25 cellular contexts compared by ENCODE assay signal in the genomic region with DNA sequence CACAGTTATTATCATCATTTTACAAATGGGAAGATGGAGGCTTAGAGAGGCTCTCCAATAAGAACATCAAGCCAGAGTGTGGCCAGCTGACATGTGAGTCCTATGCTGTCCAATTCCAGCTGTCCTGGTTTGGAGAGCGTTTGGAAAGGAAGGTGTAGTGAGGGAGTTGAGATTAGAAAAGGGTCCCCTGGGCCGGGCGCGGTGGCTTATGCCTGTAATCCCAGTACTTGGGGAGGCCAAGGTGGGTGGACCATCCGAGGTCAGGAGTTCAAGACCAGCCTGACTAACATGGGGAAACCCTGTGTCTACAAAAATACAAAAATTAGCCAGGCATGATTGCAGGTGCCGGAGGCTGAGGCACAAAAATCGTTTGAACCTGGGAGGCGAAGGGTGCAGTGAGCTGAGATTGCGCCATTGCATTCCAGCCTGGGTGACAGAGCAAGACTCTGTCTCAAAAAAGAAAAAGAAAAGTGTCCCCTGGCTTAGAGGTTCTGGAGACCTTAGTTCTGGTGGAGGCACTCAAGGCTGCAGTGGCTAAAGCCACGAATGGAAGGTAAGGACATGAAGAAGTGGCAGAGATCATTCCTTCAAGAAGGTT. TPM values are rescaled to one million over a fixed set of nuclear protein-coding genes. Genes with fewer than 3 reads are reported as not detected.
DNase-seq lines count a peak whose midpoint lies in the region; ATAC-seq, FAIRE-seq and TF ChIP-seq lines count a peak whose summit lies in the region.
"Had no signal": no experiment of that assay in that cellular context is flagged by ENCODE, and none has a peak within 500 bp of the region (broad histone marks: within the 10 kb centered on the region; RNA-seq: fewer than 3 reads in every experiment).

No MANE protein-coding gene starts in this region.

- TF ChIP-seq RAD21 in HepG2 (CRISPR knock-in tag; IDR thresholded peaks at IDR 0.05) (no peak), Ishikawa (IDR thresholded peaks at IDR 0.05; ENCODE audit: low read depth) (no peak)

- TF ChIP-seq POLR2A in HepG2 (IDR thresholded peaks at IDR 0.05; ENCODE audit: insufficient read depth in 1 of 2, low read depth in 2 of 2, low read length in 2 of 2) (no peak), right lobe of liver (IDR thresholded peaks at IDR 0.05) (no peak)

- no peak for TF ChIP-seq EP300 in HepG2 (IDR thresholded peaks at IDR 0.05; ENCODE audit: low read depth in 2 of 2, low read length in 2 of 2)
- no peak for TF ChIP-seq EP300 in HepG2 (CRISPR knock-in tag; IDR thresholded peaks at IDR 0.05; ENCODE audit: borderline replicate concordance)
- no peak for TF ChIP-seq EP300 in Ishikawa (IDR thresholded peaks at IDR 0.05; ENCODE audit: borderline replicate concordance)

- FAIRE-seq in HepG2 (lab: Jason Lieb, UNC) = no peak
- FAIRE-seq: A204.1, D721Med, G401.6, GM12891 had no signal

- POLR2A ChIA-PET in HepG2 (lab: Yijun Ruan, JAX) = no interaction called here

- H3K27me3 ChIP-seq in HepG2 (ENCODE audit: control insufficient read depth in 1 of 2, insufficient read depth in 2 of 2, low read length in 2 of 2) (peaks cover 4 to 12% of the 10 kb centered on the region in 2 experiments; a peak in 2 of 5 replicates), right lobe of liver (no peaks in the 10 kb centered on the region), osteoblast (ENCODE audit: insufficient read depth, low read length) (no peaks in the 10 kb centered on the region)
- H3K27me3 ChIP-seq: BLaER1 had no signal

- no peak for TF ChIP-seq CTCF in HepG2 (CRISPR knock-in tag; IDR thresholded peaks at IDR 0.05)
- no peak for TF ChIP-seq CTCF in right lobe of liver (IDR thresholded peaks at IDR 0.05)
- no peak for TF ChIP-seq CTCF in osteoblast (IDR thresholded peaks at IDR 0.05; ENCODE audit: extremely low read depth, low read depth, low read length)

- H3K4me3 ChIP-seq in HepG2 (replicated peaks in 1 of 3; ENCODE audit: insufficient read depth in 1 of 3, low read depth in 2 of 3, low read length in 3 of 3) (no peak overlapping the region), right lobe of liver (no peak overlapping the region), osteoblast (ENCODE audit: insufficient read depth, low read length) (no peak overlapping the region)
- H3K4me3 ChIP-seq: BLaER1 had no signal

- H4K20me1 ChIP-seq in HepG2 (ENCODE audit: insufficient read depth, low read length) (no peaks in the 10 kb centered on the region), osteoblast (ENCODE audit: insufficient read depth, low read length) (no peaks in the 10 kb centered on the region)
- H4K20me1 ChIP-seq: BLaER1 had no signal

- intact Hi-C loops in HepG2 (cut with micrococcal nuclease; ENCODE audit: unreplicated experiment) = no loop called here
- intact Hi-C loops in right lobe of liver (cut with DNase I) = no loop called here

- no peak overlapping the region for H3K9ac ChIP-seq in HepG2 (ENCODE audit: insufficient read depth, low read depth, low read length)
- H3K9ac ChIP-seq: BLaER1 had no signal

- no peak for ATAC-seq in HepG2
- ATAC-seq in right lobe of liver = no peak
- ATAC-seq in HG02885 (IDR thresholded peaks at IDR 0.05; ENCODE audit: poor library complexity, unreplicated experiment) = no peak

- H3K4me1 ChIP-seq in HepG2 (ENCODE audit: insufficient read depth, low read length) (peaks cover 16% of the 10 kb centered on the region), right lobe of liver (peaks cover 0 to 9% (median 0%) of the 10 kb centered on the region in 4 donors), osteoblast (ENCODE audit: insufficient read depth, low read length) (no peaks in the 10 kb centered on the region)
- H3K4me1 ChIP-seq: BE2C, BLaER1 had no signal

- WGBS in HepG2 (ENCODE audit: low lambda C conversion rate) = 6% methylated on average over 10 of the region's 10 CpGs
- WGBS in right lobe of liver (ENCODE audit: insufficient coverage, low coverage, low lambda C conversion rate, missing lambda C conversion rate) = 73% methylated on average over 10 of the region's 10 CpGs

- no peaks in the 10 kb centered on the region for H3K79me2 ChIP-seq in HepG2 (ENCODE audit: insufficient read depth, low read length)
- H3K79me2 ChIP-seq in osteoblast (ENCODE audit: insufficient read depth, low read length) = no peaks in the 10 kb centered on the region

- H3K4me2 ChIP-seq in HepG2 (ENCODE audit: low read depth, low read length) (no peak overlapping the region), osteoblast (ENCODE audit: insufficient read depth, low read length) (no peak overlapping the region)
- H3K4me2 ChIP-seq: BLaER1 had no signal

- H3K36me3 ChIP-seq in HepG2 (replicated peaks in 1 of 2; ENCODE audit: control insufficient read depth in 1 of 2, insufficient read depth in 2 of 2, low read length in 2 of 2) (no peaks in the 10 kb centered on the region), right lobe of liver (no peaks in the 10 kb centered on the region), osteoblast (ENCODE audit: insufficient read depth, low read length) (no peaks in the 10 kb centered on the region)
- H3K36me3 ChIP-seq: BE2C, BLaER1 had no signal

- H3K27ac ChIP-seq in HepG2 (ENCODE audit: extremely low read length, insufficient read depth, low read length) (no peak overlapping the region), right lobe of liver (no peak overlapping the region), osteoblast (ENCODE audit: low read depth, low read length) (no peak overlapping the region)
- H3K27ac ChIP-seq: BLaER1 had no signal

- CTCF ChIA-PET in HepG2 (lab: Yijun Ruan, JAX; ENCODE audit: low intra/inter-chr PET ratio, low total read pairs) = no interaction called here

- no peak overlapping the region for H2AFZ ChIP-seq in HepG2 (ENCODE audit: low read length)
- no peak overlapping the region for H2AFZ ChIP-seq in osteoblast (ENCODE audit: low read length)

- DNase-seq in HepG2 (ENCODE audit: low spot score) (no peak), right lobe of liver (no peak), osteoblast (ENCODE audit: insufficient read length, low spot score, missing footprints) (peak; percentile 23), NCI-H446 (lab: John Stamatoyannopoulos, UW) (no peak)
- DNase-seq: 8988T; ACHN; BE2C; C1 segment of cervical spinal cord; Calu3; CD4-positive, alpha-beta memory T cell; CD4-positive, CD25-positive, alpha-beta regulatory T cell; CD8-positive, alpha-beta memory T cell; COR-L47; DMS79 treated with DMSO at 0.1 percent for 48 hours; GF-D8 had no signal

- BruUV-seq in HepG2 (replicated peaks; lab: Mats Ljungman, UMichigan) = no TSS peak

- in situ Hi-C loops in HepG2 (cut with HindIII; ENCODE audit: extremely low pct_ligation_motif_present, low pct_unique_long_range_greater_than_20kb) = no loop called here

- H3K9me3 ChIP-seq in HepG2 (ENCODE audit: low read length) = no peaks in the 10 kb centered on the region
- H3K9me3 ChIP-seq in right lobe of liver = no peaks in the 10 kb centered on the region
- H3K9me3 ChIP-seq in osteoblast (ENCODE audit: low read depth, low read length) = no peaks in the 10 kb centered on the region
- H3K9me3 ChIP-seq: BE2C, BLaER1 had no signal

RNA-seq across cellular contexts. Expression of a gene that starts 22.1 kb away (rescaled TPM):
- total RNA-seq in HepG2 (2016; rRNA removed; fragmentation: Illumina TruSeq; extraction: Trizol) = 0.21 and 0.31 TPM in 2 replicates
- total RNA-seq in HepG2 (2016; cell fraction: cytosol; rRNA removed; fragmentation: Illumina TruSeq; extraction: Trizol; ENCODE audit: low read depth) = not detected in 2 replicates
- 0.12 and 0.24 TPM in 2 replicates for total RNA-seq in HepG2 (2016; cell fraction: insoluble cytoplasmic fraction; rRNA removed; fragmentation: Illumina TruSeq; extraction: Trizol)
- total RNA-seq in HepG2 (2016; cell fraction: membrane; rRNA removed; fragmentation: Illumina TruSeq; extraction: Trizol) = 0.19 and 0.28 TPM in 2 replicates
- 0.56 TPM in 1 of 2 replicates, not detected in the other for total RNA-seq in HepG2 (2016; cell fraction: nucleus; rRNA removed; fragmentation: Illumina TruSeq; extraction: Trizol)
- 0.10 and 0.20 TPM in 2 replicates for polyA plus RNA-seq in HepG2 (2011; rRNA removed)
- polyA plus RNA-seq in HepG2 (2011; cell fraction: cytosol; rRNA removed) = 0.07 and 0.13 TPM in 2 replicates
- polyA plus RNA-seq in HepG2 (2011; cell fraction: nucleus; rRNA removed) = not detected in 2 replicates
- 0.09 TPM in 1 of 2 replicates, not detected in the other for polyA plus RNA-seq in HepG2 (2012)
- 0.27 and 0.28 TPM in 2 replicates for polyA plus RNA-seq in HepG2 (2016; cell fraction: cytosol; fragmentation: Illumina TruSeq; extraction: Trizol; ENCODE audit: low read depth)
- polyA plus RNA-seq in HepG2 (2016; cell fraction: insoluble cytoplasmic fraction; fragmentation: Illumina TruSeq; extraction: Trizol; ENCODE audit: low read depth) = 0.20 and 0.25 TPM in 2 replicates
- polyA plus RNA-seq in HepG2 (2016; cell fraction: membrane; fragmentation: Illumina TruSeq; extraction: Trizol; ENCODE audit: low read depth) = 0.19 and 0.22 TPM in 2 replicates
- polyA plus RNA-seq in HepG2 (2016; cell fraction: nucleus; fragmentation: Illumina TruSeq; extraction: Trizol; ENCODE audit: insufficient read depth, low read depth) = not detected in 2 replicates
- polyA minus RNA-seq in HepG2 (2011; rRNA and poly(A)+ RNA removed; ENCODE audit: low replicate concordance) = 0.16 TPM in 1 of 2 replicates, not detected in the other
- not detected in 2 replicates for polyA minus RNA-seq in HepG2 (2011; cell fraction: cytosol; rRNA and poly(A)+ RNA removed)
- not detected in 2 replicates for polyA minus RNA-seq in HepG2 (2011; cell fraction: nucleus; rRNA and poly(A)+ RNA removed)
- under 1 TPM in 1 of 6 experiments, not detected in 5; 0.25 TPM for total RNA-seq in right lobe of liver
- not detected in 2 replicates for total RNA-seq in osteoblast
- total RNA-seq: A673; CD4-positive, alpha-beta memory T cell; CD4-positive, CD25-positive, alpha-beta regulatory T cell; CD8-positive, alpha-beta memory T cell had no signal
- polyA plus RNA-seq: AG04450; CD14-positive monocyte; CD4-positive, alpha-beta memory T cell; CD4-positive, CD25-positive, alpha-beta regulatory T cell; CD8-positive, alpha-beta memory T cell had no signal

RNA-seq across cellular contexts. Expression of a gene that starts 57.8 kb away (rescaled TPM):
- total RNA-seq in HepG2 (2016; rRNA removed; fragmentation: Illumina TruSeq; extraction: Trizol) (15.1 and 15.7 TPM in 2 replicates), right lobe of liver (10 to 100 TPM in 2 of 6 experiments, 1 to 10 TPM in 4; 5.6 to 13.0 (median 7.9) TPM), osteoblast (17.4 and 20.6 TPM in 2 replicates)
- 5.6 TPM in 2 replicates for total RNA-seq in HepG2 (2016; cell fraction: cytosol; rRNA removed; fragmentation: Illumina TruSeq; extraction: Trizol; ENCODE audit: low read depth)
- 14.2 and 17.1 TPM in 2 replicates for total RNA-seq in HepG2 (2016; cell fraction: insoluble cytoplasmic fraction; rRNA removed; fragmentation: Illumina TruSeq; extraction: Trizol)
- total RNA-seq in HepG2 (2016; cell fraction: membrane; rRNA removed; fragmentation: Illumina TruSeq; extraction: Trizol) = 9.9 and 11.0 TPM in 2 replicates
- total RNA-seq in HepG2 (2016; cell fraction: nucleus; rRNA removed; fragmentation: Illumina TruSeq; extraction: Trizol) = 14.2 and 14.6 TPM in 2 replicates
- 5.1 and 5.2 TPM in 2 replicates for polyA plus RNA-seq in HepG2 (2011; rRNA removed)
- polyA plus RNA-seq in HepG2 (2011; cell fraction: cytosol; rRNA removed) = 4.1 and 6.7 TPM in 2 replicates
- 3.2 and 4.8 TPM in 2 replicates for polyA plus RNA-seq in HepG2 (2011; cell fraction: nucleus; rRNA removed)
- polyA plus RNA-seq in HepG2 (2012) = 6.8 and 9.0 TPM in 2 replicates
- 1.7 TPM in 2 replicates for polyA plus RNA-seq in HepG2 (2016; cell fraction: cytosol; fragmentation: Illumina TruSeq; extraction: Trizol; ENCODE audit: low read depth)
- 11.6 and 14.7 TPM in 2 replicates for polyA plus RNA-seq in HepG2 (2016; cell fraction: insoluble cytoplasmic fraction; fragmentation: Illumina TruSeq; extraction: Trizol; ENCODE audit: low read depth)
- 4.8 and 5.6 TPM in 2 replicates for polyA plus RNA-seq in HepG2 (2016; cell fraction: membrane; fragmentation: Illumina TruSeq; extraction: Trizol; ENCODE audit: low read depth)
- polyA plus RNA-seq in HepG2 (2016; cell fraction: nucleus; fragmentation: Illumina TruSeq; extraction: Trizol; ENCODE audit: insufficient read depth, low read depth) = 11.1 and 13.7 TPM in 2 replicates
- 7.1 and 8.0 TPM in 2 replicates for polyA minus RNA-seq in HepG2 (2011; rRNA and poly(A)+ RNA removed; ENCODE audit: low replicate concordance)
- polyA minus RNA-seq in HepG2 (2011; cell fraction: cytosol; rRNA and poly(A)+ RNA removed) = 5.6 and 6.2 TPM in 2 replicates
- 16.0 and 22.3 TPM in 2 replicates for polyA minus RNA-seq in HepG2 (2011; cell fraction: nucleus; rRNA and poly(A)+ RNA removed)

RNA-seq across cellular contexts. Expression of a gene that starts 57.8 kb away (rescaled TPM):
- total RNA-seq in HepG2 (2016; rRNA removed; fragmentation: Illumina TruSeq; extraction: Trizol) (48.2 and 52.3 TPM in 2 replicates), right lobe of liver (10 to 100 TPM in 1 of 6 experiments, 1 to 10 TPM in 5; 5.1 to 10.6 (median 6.6) TPM), osteoblast (12.1 and 13.4 TPM in 2 replicates)
- 36.6 and 51.2 TPM in 2 replicates for total RNA-seq in HepG2 (2016; cell fraction: cytosol; rRNA removed; fragmentation: Illumina TruSeq; extraction: Trizol; ENCODE audit: low read depth)
- 45.3 and 47.5 TPM in 2 replicates for total RNA-seq in HepG2 (2016; cell fraction: insoluble cytoplasmic fraction; rRNA removed; fragmentation: Illumina TruSeq; extraction: Trizol)
- 62.1 and 71.3 TPM in 2 replicates for total RNA-seq in HepG2 (2016; cell fraction: membrane; rRNA removed; fragmentation: Illumina TruSeq; extraction: Trizol)
- total RNA-seq in HepG2 (2016; cell fraction: nucleus; rRNA removed; fragmentation: Illumina TruSeq; extraction: Trizol) = 31.5 and 32.3 TPM in 2 replicates
- 20.3 and 22.2 TPM in 2 replicates for polyA plus RNA-seq in HepG2 (2011; rRNA removed)
- polyA plus RNA-seq in HepG2 (2011; cell fraction: cytosol; rRNA removed) = 18.4 and 26.3 TPM in 2 replicates
- 4.6 and 8.3 TPM in 2 replicates for polyA plus RNA-seq in HepG2 (2011; cell fraction: nucleus; rRNA removed)
- 22.3 and 28.9 TPM in 2 replicates for polyA plus RNA-seq in HepG2 (2012)
- polyA plus RNA-seq in HepG2 (2016; cell fraction: cytosol; fragmentation: Illumina TruSeq; extraction: Trizol; ENCODE audit: low read depth) = 38.8 and 59.8 TPM in 2 replicates
- polyA plus RNA-seq in HepG2 (2016; cell fraction: insoluble cytoplasmic fraction; fragmentation: Illumina TruSeq; extraction: Trizol; ENCODE audit: low read depth) = 50.0 and 52.2 TPM in 2 replicates
- 54.0 and 63.3 TPM in 2 replicates for polyA plus RNA-seq in HepG2 (2016; cell fraction: membrane; fragmentation: Illumina TruSeq; extraction: Trizol; ENCODE audit: low read depth)
- 39.0 and 48.6 TPM in 2 replicates for polyA plus RNA-seq in HepG2 (2016; cell fraction: nucleus; fragmentation: Illumina TruSeq; extraction: Trizol; ENCODE audit: insufficient read depth, low read depth)
- 1.6 and 3.4 TPM in 2 replicates for polyA minus RNA-seq in HepG2 (2011; rRNA and poly(A)+ RNA removed; ENCODE audit: low replicate concordance)
- 1.8 and 3.4 TPM in 2 replicates for polyA minus RNA-seq in HepG2 (2011; cell fraction: cytosol; rRNA and poly(A)+ RNA removed)
- 4.8 and 5.1 TPM in 2 replicates for polyA minus RNA-seq in HepG2 (2011; cell fraction: nucleus; rRNA and poly(A)+ RNA removed)
